Comparison of ENCODE assay signal across 8 cellular contexts in the genomic region with DNA sequence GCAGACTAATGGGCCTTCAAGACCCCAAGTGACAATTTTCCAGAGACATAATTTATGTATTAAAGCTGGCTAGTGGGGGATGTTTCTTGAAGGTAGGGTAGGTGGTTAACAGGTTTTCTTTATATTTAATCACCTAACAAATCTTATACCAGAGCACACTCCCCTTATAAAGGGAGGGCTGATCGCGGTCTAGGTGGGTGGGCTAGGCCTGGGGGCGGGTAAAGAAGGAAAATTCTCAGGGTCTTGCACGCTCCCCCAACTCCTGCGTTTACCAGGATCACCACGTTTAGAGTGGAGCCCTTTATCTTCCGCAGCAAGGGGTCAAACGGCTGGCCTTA. TPM values are rescaled to one million over a fixed set of nuclear protein-coding genes. Genes with fewer than 3 reads are reported as not detected.
DNase-seq lines count a peak whose midpoint lies in the region; ATAC-seq and TF ChIP-seq lines count a peak whose summit lies in the region.

No MANE protein-coding gene starts in this region.

- H3K9ac ChIP-seq in mesenchymal stem cell (ENCODE audit: low read length), result peak overlapping the region; percentile 88

- no peak overlapping the region for H4K8ac ChIP-seq in mesenchymal stem cell (ENCODE audit: low read length)

- no peak for TF ChIP-seq CTCF in heart left ventricle (IDR thresholded peaks at IDR 0.05)
- no peak for TF ChIP-seq CTCF in brain (conservative IDR thresholded peaks at IDR 0.05)

- no peak overlapping the region for H2AFZ ChIP-seq in mesenchymal stem cell (ENCODE audit: low read depth, low read length)

- TF ChIP-seq POLR2A in heart left ventricle (IDR thresholded peaks at IDR 0.05), result no peak

- H3K27me3 ChIP-seq in heart left ventricle, result peaks cover 0 to 24% (median 0%) of the 10 kb centered on the region in 9 donors
- H3K27me3 ChIP-seq in mesenchymal stem cell (ENCODE audit: control insufficient read depth in 1 of 2, insufficient read depth in 1 of 2, low read length in 2 of 2), result peaks cover 0 to 15% of the 10 kb centered on the region in 2 experiments
- peaks cover 0 to 2% of the 10 kb centered on the region in 2 donors for H3K27me3 ChIP-seq in aorta (ENCODE audit: control insufficient read depth in 1 of 2, insufficient read depth in 2 of 2, low read length in 1 of 2)

- H3K4ac ChIP-seq in mesenchymal stem cell (ENCODE audit: low read depth in 1 of 2, low read length in 2 of 2), result no peak overlapping the region

- peaks cover 0 to 18% (median 8%) of the 10 kb centered on the region in 12 donors for H3K4me1 ChIP-seq in heart left ventricle
- H3K4me1 ChIP-seq in mesenchymal stem cell (ENCODE audit: control insufficient read depth, insufficient read depth, low read depth, low read length), result no peaks in the 10 kb centered on the region
- H3K4me1 ChIP-seq in aorta (ENCODE audit: control insufficient read depth in 1 of 2, insufficient read depth in 2 of 2, low read length in 2 of 2), result no peaks in the 10 kb centered on the region

- H3K9me3 ChIP-seq in heart left ventricle (peaks cover 0 to 6% (median 0%) of the 10 kb centered on the region in 12 donors), mesenchymal stem cell (ENCODE audit: control insufficient read depth, low read length) (peaks cover 3% of the 10 kb centered on the region), aorta (ENCODE audit: control insufficient read depth, low read length) (no peaks in the 10 kb centered on the region)

- H3K79me1 ChIP-seq in mesenchymal stem cell (replicated peaks; ENCODE audit: low read length, poor library complexity, severe bottlenecking), result no peaks in the 10 kb centered on the region

- peak overlapping the region in 3 of 5 experiments; percentile 62 to 82 (median 75) for H3K27ac Mint-ChIP-seq in brain

- peaks cover 1 to 12% (median 4%) of the 10 kb centered on the region in 5 experiments for H3K9me3 Mint-ChIP-seq in brain

- no peak overlapping the region for H2BK15ac ChIP-seq in mesenchymal stem cell (ENCODE audit: low read depth, poor library complexity, severe bottlenecking)

- peaks cover 22% of the 10 kb centered on the region for H3K27me3 Mint-ChIP-seq in brain

- no peak for ATAC-seq in heart left ventricle
- ATAC-seq in Right ventricle myocardium superior (ENCODE audit: poor library complexity), result no peak
- ATAC-seq in aorta (ENCODE audit: low FRiP score), result no peak
- no peak for ATAC-seq in HG02840 (IDR thresholded peaks at IDR 0.05; ENCODE audit: low FRiP score, unreplicated experiment)
- no peak for ATAC-seq in HG02610 (IDR thresholded peaks at IDR 0.05; ENCODE audit: unreplicated experiment)

- H3K27ac ChIP-seq in heart left ventricle (peak overlapping the region in 2 of 12 donors; percentile 15 to 77), mesenchymal stem cell (ENCODE audit: low read length, poor library complexity, severe bottlenecking) (no peak overlapping the region), aorta (ENCODE audit: low read depth in 1 of 2, low read length in 2 of 2) (no peak overlapping the region), substantia nigra (ENCODE audit: low read depth, low read length, poor library complexity, severe bottlenecking) (no peak overlapping the region)

- 1 to 10% (median 5%) methylated on average over 8 of the region's 8 CpGs for WGBS in heart left ventricle, 4 donors
- 42% methylated on average over 8 of the region's 8 CpGs for WGBS in mesenchymal stem cell
- 2 to 3% methylated on average over 8 of the region's 8 CpGs for WGBS in aorta, 2 donors

- H2AK5ac ChIP-seq in mesenchymal stem cell (ENCODE audit: low read length, severe bottlenecking), result no peak overlapping the region

- intact Hi-C loops in heart left ventricle (cut with DNase I), result no loop called here
- intact Hi-C loops in Right ventricle myocardium superior (cut with DNase I), result no loop called here
- intact Hi-C loops in aorta (cut with DNase I), result no loop called here

- peak overlapping the region; percentile 88 to 93 (median 91) for H3K4me3 Mint-ChIP-seq in brain

- no peak overlapping the region for H3K18ac ChIP-seq in mesenchymal stem cell (ENCODE audit: low read depth in 1 of 2, low read length in 2 of 2)

- H3K4me3 ChIP-seq in heart left ventricle, result peak overlapping the region; percentile 0 to 61 (median 50)
- peak overlapping the region; percentile 37 to 83 for H3K4me3 ChIP-seq in mesenchymal stem cell (ENCODE audit: insufficient read depth in 1 of 2, low read depth in 1 of 2, low read length in 2 of 2)
- H3K4me3 ChIP-seq in aorta (ENCODE audit: low read length in 2 of 2), result peak overlapping the region; percentile 21 to 33

- no peak overlapping the region for H4K91ac ChIP-seq in mesenchymal stem cell (ENCODE audit: low read length)

- no peak overlapping the region for H2BK12ac ChIP-seq in mesenchymal stem cell (ENCODE audit: low read length in 2 of 2)

- H3K36me3 ChIP-seq in heart left ventricle, result no peaks in the 10 kb centered on the region
- no peaks in the 10 kb centered on the region for H3K36me3 ChIP-seq in mesenchymal stem cell (ENCODE audit: control insufficient read depth in 1 of 2, insufficient read depth in 2 of 2, low read depth in 1 of 2, low read length in 2 of 2)
- no peaks in the 10 kb centered on the region for H3K36me3 ChIP-seq in aorta (ENCODE audit: control insufficient read depth in 1 of 2, insufficient read depth in 2 of 2, low read length in 1 of 2)

- DNase-seq in heart left ventricle (no peak), Right ventricle myocardium superior (no peak), mesenchymal stem cell (no peak), aorta (no peak), substantia nigra (lab: John Stamatoyannopoulos, UW) (no peak)

- H3K4me2 ChIP-seq in mesenchymal stem cell (ENCODE audit: low read length, poor library complexity, severe bottlenecking), result peak overlapping the region; percentile 37

- H3K14ac ChIP-seq in mesenchymal stem cell (ENCODE audit: low read length in 2 of 2), result no peak overlapping the region

- H2BK120ac ChIP-seq in mesenchymal stem cell (ENCODE audit: low read depth, low read length), result no peak overlapping the region

- H3K36me3 Mint-ChIP-seq in brain, result no peaks in the 10 kb centered on the region

- no peak overlapping the region for H3K23ac ChIP-seq in mesenchymal stem cell (ENCODE audit: low read length in 2 of 2)

- no peak overlapping the region for H2BK5ac ChIP-seq in mesenchymal stem cell (ENCODE audit: low read depth, low read length, poor library complexity, severe bottlenecking)

- H3K4me1 Mint-ChIP-seq in brain, result peaks cover 15% of the 10 kb centered on the region

RNA-seq across cellular contexts. Expression of a gene that starts 19.9 kb away (rescaled TPM):
- total RNA-seq in heart left ventricle, result 10 to 100 TPM; 18.3 to 36.7 (median 33.2) TPM
- polyA plus RNA-seq in heart left ventricle, result 10 to 100 TPM; 36.2 to 39.5 TPM
- total RNA-seq in Right ventricle myocardium superior, result 39.4 TPM
- polyA plus RNA-seq in brain (ENCODE audit: insufficient read depth, low read depth, low replicate concordance), result 59.1 TPM
- polyA plus RNA-seq in mesenchymal stem cell (2013, experiment 1 of 2), result 24.0 TPM
- 24.8 TPM for polyA plus RNA-seq in mesenchymal stem cell (2013, experiment 2 of 2)
- 10 to 100 TPM; 54.3 to 74.0 TPM for total RNA-seq in aorta
- polyA plus RNA-seq in aorta, result 100 to 1,000 TPM in 1 of 2 donors, 10 to 100 TPM in 1; 33.2 to 169 TPM

RNA-seq across cellular contexts. Expression of a gene that starts 26.0 kb away (rescaled TPM):
- 10 to 100 TPM; 43.9 to 87.7 (median 51.4) TPM for total RNA-seq in heart left ventricle
- polyA plus RNA-seq in heart left ventricle, result 10 to 100 TPM; 22.4 to 70.7 TPM
- total RNA-seq in Right ventricle myocardium superior, result 41.2 TPM
- 50.2 TPM for polyA plus RNA-seq in brain (ENCODE audit: insufficient read depth, low read depth, low replicate concordance)
- polyA plus RNA-seq in mesenchymal stem cell (2013, experiment 1 of 2), result 34.4 TPM
- polyA plus RNA-seq in mesenchymal stem cell (2013, experiment 2 of 2), result 35.0 TPM
- 10 to 100 TPM; 62.1 to 76.6 TPM for total RNA-seq in aorta
- 10 to 100 TPM; 24.4 to 58.3 TPM for polyA plus RNA-seq in aorta

RNA-seq across cellular contexts. Expression of a gene that starts 41.1 kb away (rescaled TPM):
- total RNA-seq in heart left ventricle (under 1 TPM in 3 of 9 donors, not detected in 6; 0.14 to 0.62 (median 0.16) TPM), Right ventricle myocardium superior (0.11 TPM), aorta (under 1 TPM; 0.39 to 0.49 TPM)
- polyA plus RNA-seq in heart left ventricle (under 1 TPM; 0.10 to 0.15 TPM), brain (ENCODE audit: insufficient read depth, low read depth, low replicate concordance) (0.80 TPM), aorta (under 1 TPM in 1 of 2 donors, not detected in 1; 0.61 TPM)
- 0.19 TPM for polyA plus RNA-seq in mesenchymal stem cell (2013, experiment 1 of 2)
- 0.22 TPM for polyA plus RNA-seq in mesenchymal stem cell (2013, experiment 2 of 2)
